ENCODE assay signal across 17 cellular contexts in genomic region chr5:93512799-93513198, GRCh38.
DNase-seq lines count a peak whose midpoint lies in the region; FAIRE-seq and TF ChIP-seq lines count a peak whose summit lies in the region.
"Had no signal": no experiment of that assay in that cellular context is flagged by ENCODE, and none has a peak within 500 bp of the region (broad histone marks: within the 10 kb centered on the region; RNA-seq: fewer than 3 reads in every experiment).

No MANE protein-coding gene starts in this region.

- no peaks in the 10 kb centered on the region for H3K36me3 Mint-ChIP-seq in astrocyte (ENCODE audit: low read depth, unreplicated experiment)

- H3K4me2 ChIP-seq in astrocyte (ENCODE audit: low read length) (peak overlapping the region; percentile 51), smooth muscle cell (no peak overlapping the region)
- H3K4me2 ChIP-seq: neural progenitor cell had no signal

- H3F3A ChIP-seq in smooth muscle cell (ENCODE audit: low read depth): no peaks in the 10 kb centered on the region

- H4K20me1 ChIP-seq in astrocyte (ENCODE audit: insufficient read depth, low read length): no peaks in the 10 kb centered on the region
- no peaks in the 10 kb centered on the region for H4K20me1 ChIP-seq in smooth muscle cell (ENCODE audit: low read depth)

- H3K36me3 ChIP-seq in astrocyte (ENCODE audit: insufficient read depth, low read length): no peaks in the 10 kb centered on the region
- no peaks in the 10 kb centered on the region for H3K36me3 ChIP-seq in smooth muscle cell (ENCODE audit: low read depth)
- H3K36me3 ChIP-seq: neural progenitor cell had no signal

- H3K27ac Mint-ChIP-seq in astrocyte (ENCODE audit: unreplicated experiment): no peak overlapping the region
- H3K27ac Mint-ChIP-seq: activated CD4-positive, alpha-beta T cell treated with anti-CD3 and anti-CD28 coated beads, Interleukin-2, amount 10 ng/mL, durations not matched to agents 7 days and 5 days; activated T-helper 1 cell treated with anti-CD3 and anti-CD28 coated beads, Interleukin-12 subunit alpha, Interleukin-12 subunit beta, Interleukin-2, Interleukin-4 antibody, amounts not matched to agents 30 ng/mL and 10 ng/mL and 1 ng/mL, durations not matched to agents 14 hours and 24 hours and 36 hours; effector memory CD8-positive, alpha-beta T cell; neural progenitor cell had no signal

- peak overlapping the region; percentile 51 for H3K9ac ChIP-seq in astrocyte (ENCODE audit: low read length)
- no peak overlapping the region for H3K9ac ChIP-seq in smooth muscle cell (ENCODE audit: low read depth)
- H3K9ac ChIP-seq: neural progenitor cell had no signal

- 60% methylated on average over 3 of the region's 3 CpGs for WGBS in smooth muscle cell (ENCODE audit: low lambda C conversion rate)

- DNase-seq in H54 (ENCODE audit: insufficient read length, low spot score) (no peak), astrocyte (ENCODE audit: low read depth) (peak; percentile 91), fibroblast of villous mesenchyme (ENCODE audit: low read depth) (peak; percentile 44), smooth muscle cell (lab: John Stamatoyannopoulos, UW; ENCODE audit: unreplicated experiment) (no peak), NCI-H2029 (lab: John Stamatoyannopoulos, UW) (no peak), nucleus accumbens (lab: John Stamatoyannopoulos, UW) (no peak), RPMI8226 (no peak)
- DNase-seq: activated CD4-positive, alpha-beta T cell treated with anti-CD3 and anti-CD28 coated beads, Interleukin-2, amount 10 ng/mL, durations not matched to agents 7 days and 5 days; aorta; effector memory CD8-positive, alpha-beta T cell; NCI-H1092 treated with DMSO at 0.1 percent for 48 hours; T-helper 2 cell had no signal

- no peaks in the 10 kb centered on the region for H3K79me2 ChIP-seq in astrocyte (ENCODE audit: insufficient read depth, low read length)
- H3K79me2 ChIP-seq in smooth muscle cell (ENCODE audit: low read depth): no peaks in the 10 kb centered on the region

- H3K9me3 ChIP-seq in astrocyte (ENCODE audit: insufficient read depth, low read depth, low read length): no peaks in the 10 kb centered on the region
- H3K9me3 ChIP-seq in smooth muscle cell (replicated peaks; ENCODE audit: low read depth): no peaks in the 10 kb centered on the region

- no peaks in the 10 kb centered on the region for H3K27me3 Mint-ChIP-seq in astrocyte (ENCODE audit: low read depth, unreplicated experiment)
- H3K27me3 Mint-ChIP-seq: activated CD4-positive, alpha-beta T cell treated with anti-CD3 and anti-CD28 coated beads, Interleukin-2, amount 10 ng/mL, durations not matched to agents 7 days and 5 days had no signal

- peaks cover 3% of the 10 kb centered on the region for H3K4me1 Mint-ChIP-seq in astrocyte (ENCODE audit: low read depth, unreplicated experiment)
- H3K4me1 Mint-ChIP-seq: activated CD4-positive, alpha-beta T cell treated with anti-CD3 and anti-CD28 coated beads, Interleukin-2, amount 10 ng/mL, durations not matched to agents 7 days and 5 days had no signal

- peak overlapping the region; percentile 3 for H3K4me3 ChIP-seq in astrocyte (ENCODE audit: insufficient read depth, low read depth, low read length)
- H3K4me3 ChIP-seq in fibroblast of villous mesenchyme (ENCODE audit: low read depth, low read length): no peak overlapping the region
- no peak overlapping the region for H3K4me3 ChIP-seq in smooth muscle cell
- H3K4me3 ChIP-seq: lung, neural progenitor cell, skin epidermis had no signal

- H3K4me1 ChIP-seq in astrocyte (ENCODE audit: insufficient read depth, low read length) (peaks cover 6% of the 10 kb centered on the region), smooth muscle cell (ENCODE audit: low read depth) (no peaks in the 10 kb centered on the region)

- FAIRE-seq in H54 (lab: Jason Lieb, UNC): peak; percentile 99
- FAIRE-seq in astrocyte (lab: Jason Lieb, UNC): peak; percentile 100
- FAIRE-seq: HepG2 had no signal

- no peak overlapping the region for H3K4me3 Mint-ChIP-seq in astrocyte (ENCODE audit: unreplicated experiment)
- H3K4me3 Mint-ChIP-seq: activated CD4-positive, alpha-beta T cell treated with anti-CD3 and anti-CD28 coated beads, Interleukin-2, amount 10 ng/mL, durations not matched to agents 7 days and 5 days; activated T-helper 1 cell treated with anti-CD3 and anti-CD28 coated beads, Interleukin-12 subunit alpha, Interleukin-12 subunit beta, Interleukin-2, Interleukin-4 antibody, amounts not matched to agents 30 ng/mL and 10 ng/mL and 1 ng/mL, durations not matched to agents 14 hours and 24 hours and 36 hours; effector memory CD8-positive, alpha-beta T cell; neural progenitor cell had no signal

- H3K27me3 ChIP-seq in astrocyte (ENCODE audit: insufficient read depth, low read length) (no peaks in the 10 kb centered on the region), smooth muscle cell (ENCODE audit: low read depth) (no peaks in the 10 kb centered on the region)
- H3K27me3 ChIP-seq: neural progenitor cell had no signal

- no peak for TF ChIP-seq POLR2A in H54 (IDR thresholded peaks at IDR 0.05; ENCODE audit: low read depth, low read length)

- H3K9me3 Mint-ChIP-seq in astrocyte (ENCODE audit: unreplicated experiment): no peaks in the 10 kb centered on the region
- H3K9me3 Mint-ChIP-seq: activated CD4-positive, alpha-beta T cell treated with anti-CD3 and anti-CD28 coated beads, Interleukin-2, amount 10 ng/mL, durations not matched to agents 7 days and 5 days; activated T-helper 1 cell treated with anti-CD3 and anti-CD28 coated beads, Interleukin-12 subunit alpha, Interleukin-12 subunit beta, Interleukin-2, Interleukin-4 antibody, amounts not matched to agents 30 ng/mL and 10 ng/mL and 1 ng/mL, durations not matched to agents 14 hours and 24 hours and 36 hours; effector memory CD8-positive, alpha-beta T cell; neural progenitor cell had no signal

- H3K27ac ChIP-seq in astrocyte (ENCODE audit: low read depth, low read length) (peak overlapping the region; percentile 78), smooth muscle cell (ENCODE audit: low read depth) (peak overlapping the region; percentile 17)
- H3K27ac ChIP-seq: neural progenitor cell, skin epidermis had no signal

- H2AFZ ChIP-seq in astrocyte (ENCODE audit: low read depth, low read length) (no peak overlapping the region), smooth muscle cell (ENCODE audit: low read depth) (no peak overlapping the region)
- H2AFZ ChIP-seq: neural progenitor cell had no signal

- TF ChIP-seq CTCF in astrocyte (IDR thresholded peaks at IDR 0.05; ENCODE audit: insufficient read depth, low read depth, low read length): no peak
- TF ChIP-seq CTCF in fibroblast of villous mesenchyme (IDR thresholded peaks at IDR 0.05; ENCODE audit: insufficient read depth, low read depth, low read length): no peak
- TF ChIP-seq CTCF in smooth muscle cell (IDR thresholded peaks at IDR 0.05; ENCODE audit: borderline replicate concordance, insufficient read depth, poor library complexity, severe bottlenecking): no peak

Comparison
In these comparisons a context has a peak if more than half of its experiments do, and no peak if none do; other contexts are left out.
1. DNase-seq: peak in astrocyte (single experiment) and fibroblast of villous mesenchyme (single experiment); none in H54 (single experiment), smooth muscle cell (single experiment), NCI-H2029 (single experiment), nucleus accumbens (0 of 56) and RPMI8226 (single experiment).